ENCODE assay signal across 22 cellular contexts in the genomic region with DNA sequence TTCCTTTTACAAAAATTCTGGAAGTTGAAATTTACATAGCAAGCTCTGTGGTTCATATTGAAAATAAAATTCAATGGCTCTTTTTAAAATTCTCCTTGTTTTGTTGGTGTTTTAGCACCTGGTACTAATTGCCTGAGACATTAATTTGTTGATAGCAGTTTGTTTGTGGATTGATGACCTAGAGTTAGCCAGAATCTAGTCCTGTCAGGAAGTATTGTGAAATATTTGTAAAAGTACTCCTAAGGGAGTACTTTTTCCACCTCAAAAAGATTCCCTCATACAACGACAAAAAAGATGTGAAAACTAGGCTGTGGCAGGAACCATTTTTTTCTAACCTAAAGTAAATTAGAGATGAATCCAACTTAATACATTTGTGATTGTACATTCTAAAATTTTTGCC.
DNase-seq lines count a peak whose midpoint lies in the region; ATAC-seq, FAIRE-seq and TF ChIP-seq lines count a peak whose summit lies in the region.
"Had no signal": no experiment of that assay in that cellular context is flagged by ENCODE, and none has a peak within 500 bp of the region (broad histone marks: within the 10 kb centered on the region; RNA-seq: fewer than 3 reads in every experiment).

No MANE protein-coding gene starts in this region.

- no peak overlapping the region for H3K18ac ChIP-seq in mesenchymal stem cell (ENCODE audit: low read depth in 1 of 2, low read length in 2 of 2)

- no peak overlapping the region for H2BK12ac ChIP-seq in mesenchymal stem cell (ENCODE audit: low read length in 2 of 2)

- POLR2A ChIA-PET in HepG2 (lab: Yijun Ruan, JAX): no interaction called here

- intact Hi-C loops in HepG2 (cut with micrococcal nuclease; ENCODE audit: unreplicated experiment): no loop called here
- intact Hi-C loops in right lobe of liver (cut with DNase I): no loop called here

- no TSS peak for BruUV-seq in HepG2 (replicated peaks; lab: Mats Ljungman, UMichigan)

- no peak overlapping the region for H3K14ac ChIP-seq in mesenchymal stem cell (ENCODE audit: low read length in 2 of 2)

- DNase-seq in HepG2 (ENCODE audit: low spot score): no peak
- DNase-seq in right lobe of liver: no peak
- peak; percentile 8 for DNase-seq in LHCN-M2 (ENCODE audit: low read depth)
- peak; percentile 6 for DNase-seq in mesenchymal stem cell
- no peak for DNase-seq in erythroblast (lab: John Stamatoyannopoulos, UW)
- DNase-seq in islet precursor cell: no peak
- DNase-seq: ACHN; C1 segment of cervical spinal cord; Calu3; CD4-positive, alpha-beta memory T cell; COR-L47; DMS53; DMS79 treated with DMSO at 0.1 percent for 48 hours; GF-D8; H9 had no signal

- no peak for TF ChIP-seq POLR2A in HepG2 (IDR thresholded peaks at IDR 0.05; ENCODE audit: insufficient read depth in 1 of 2, low read depth in 2 of 2, low read length in 2 of 2)
- TF ChIP-seq POLR2A in right lobe of liver (IDR thresholded peaks at IDR 0.05): no peak
- no peak for TF ChIP-seq POLR2A in erythroblast (IDR thresholded peaks at IDR 0.05; ENCODE audit: low read length)

- no peak for FAIRE-seq in HepG2 (lab: Jason Lieb, UNC)
- FAIRE-seq: GM12891, GM18507, GM19239 had no signal

- H3K27ac ChIP-seq in HepG2 (ENCODE audit: extremely low read length, insufficient read depth, low read length) (no peak overlapping the region), right lobe of liver (no peak overlapping the region), mesenchymal stem cell (ENCODE audit: low read length, poor library complexity, severe bottlenecking) (no peak overlapping the region)
- H3K27ac ChIP-seq: 22Rv1 had no signal

- no peak overlapping the region for H2BK5ac ChIP-seq in mesenchymal stem cell (ENCODE audit: low read depth, low read length, poor library complexity, severe bottlenecking)

- in situ Hi-C loops in HepG2 (cut with HindIII; ENCODE audit: extremely low pct_ligation_motif_present, low pct_unique_long_range_greater_than_20kb): no loop called here

- no peak overlapping the region for H3K9ac ChIP-seq in HepG2 (ENCODE audit: insufficient read depth, low read depth, low read length)
- no peak overlapping the region for H3K9ac ChIP-seq in mesenchymal stem cell (ENCODE audit: low read length)

- 0% methylated on average over 1 of the region's 1 CpG for WGBS in HepG2 (ENCODE audit: low lambda C conversion rate)
- 29% methylated on average over 1 of the region's 1 CpG for WGBS in right lobe of liver (ENCODE audit: insufficient coverage, low coverage, low lambda C conversion rate, missing lambda C conversion rate)
- WGBS in mesenchymal stem cell: no CpG with 5 or more reads among the region's 1 CpG

- no peaks in the 10 kb centered on the region for H3K36me3 ChIP-seq in HepG2 (replicated peaks in 1 of 2; ENCODE audit: control insufficient read depth in 1 of 2, insufficient read depth in 2 of 2, low read length in 2 of 2)
- no peaks in the 10 kb centered on the region for H3K36me3 ChIP-seq in right lobe of liver
- no peaks in the 10 kb centered on the region for H3K36me3 ChIP-seq in mesenchymal stem cell (ENCODE audit: control insufficient read depth in 1 of 2, insufficient read depth in 2 of 2, low read depth in 1 of 2, low read length in 2 of 2)

- H3K4me1 ChIP-seq in HepG2 (ENCODE audit: insufficient read depth, low read length): no peaks in the 10 kb centered on the region
- no peaks in the 10 kb centered on the region for H3K4me1 ChIP-seq in right lobe of liver
- no peaks in the 10 kb centered on the region for H3K4me1 ChIP-seq in mesenchymal stem cell (ENCODE audit: control insufficient read depth, insufficient read depth, low read depth, low read length)

- H3K4me2 ChIP-seq in HepG2 (ENCODE audit: low read depth, low read length) (no peak overlapping the region), mesenchymal stem cell (ENCODE audit: low read length, poor library complexity, severe bottlenecking) (no peak overlapping the region)
- H3K4me2 ChIP-seq: GM23338 had no signal

- CTCF ChIA-PET in HepG2 (lab: Yijun Ruan, JAX; ENCODE audit: low intra/inter-chr PET ratio, low total read pairs): no interaction called here

- no peak overlapping the region for H2AK5ac ChIP-seq in mesenchymal stem cell (ENCODE audit: low read length, severe bottlenecking)

- H2BK120ac ChIP-seq in mesenchymal stem cell (ENCODE audit: low read depth, low read length): no peak overlapping the region

- TF ChIP-seq RAD21 in HepG2 (CRISPR knock-in tag; IDR thresholded peaks at IDR 0.05): no peak

- TF ChIP-seq CTCF in HepG2 (CRISPR knock-in tag; IDR thresholded peaks at IDR 0.05) (no peak), right lobe of liver (IDR thresholded peaks at IDR 0.05) (no peak)

- H3K23ac ChIP-seq in mesenchymal stem cell (ENCODE audit: low read length in 2 of 2): no peak overlapping the region

- no peaks in the 10 kb centered on the region for H3K79me1 ChIP-seq in mesenchymal stem cell (replicated peaks; ENCODE audit: low read length, poor library complexity, severe bottlenecking)

- ATAC-seq in HepG2 (no peak), right lobe of liver (no peak), GM18511 (IDR thresholded peaks at IDR 0.05; ENCODE audit: unreplicated experiment) (no peak)
- ATAC-seq: GM23338, HCT116 had no signal

- H4K20me1 ChIP-seq in HepG2 (ENCODE audit: insufficient read depth, low read length): no peaks in the 10 kb centered on the region

- H3K4ac ChIP-seq in mesenchymal stem cell (ENCODE audit: low read depth in 1 of 2, low read length in 2 of 2): no peak overlapping the region

- no peaks in the 10 kb centered on the region for H3K79me2 ChIP-seq in HepG2 (ENCODE audit: insufficient read depth, low read length)

- H2AFZ ChIP-seq in HepG2 (ENCODE audit: low read length): no peak overlapping the region
- H2AFZ ChIP-seq in mesenchymal stem cell (ENCODE audit: low read depth, low read length): no peak overlapping the region
- H2AFZ ChIP-seq: GM23338 had no signal

- H2BK15ac ChIP-seq in mesenchymal stem cell (ENCODE audit: low read depth, poor library complexity, severe bottlenecking): no peak overlapping the region

- H3K27me3 ChIP-seq in HepG2 (ENCODE audit: control insufficient read depth in 1 of 2, insufficient read depth in 2 of 2, low read length in 2 of 2) (no peaks in the 10 kb centered on the region), right lobe of liver (no peaks in the 10 kb centered on the region), mesenchymal stem cell (ENCODE audit: control insufficient read depth in 1 of 2, insufficient read depth in 1 of 2, low read length in 2 of 2) (no peaks in the 10 kb centered on the region)

- H3K9me3 ChIP-seq in HepG2 (ENCODE audit: low read length) (no peaks in the 10 kb centered on the region), right lobe of liver (no peaks in the 10 kb centered on the region), mesenchymal stem cell (ENCODE audit: control insufficient read depth, low read length) (no peaks in the 10 kb centered on the region)

- no peak overlapping the region for H4K91ac ChIP-seq in mesenchymal stem cell (ENCODE audit: low read length)

- H3K4me3 ChIP-seq in HepG2 (replicated peaks in 1 of 3; ENCODE audit: insufficient read depth in 1 of 3, low read depth in 2 of 3, low read length in 3 of 3) (no peak overlapping the region), right lobe of liver (no peak overlapping the region), mesenchymal stem cell (ENCODE audit: insufficient read depth in 1 of 2, low read depth in 1 of 2, low read length in 2 of 2) (no peak overlapping the region)
- H3K4me3 ChIP-seq: GM23338 had no signal

- H4K8ac ChIP-seq in mesenchymal stem cell (ENCODE audit: low read length): no peak overlapping the region

- TF ChIP-seq EP300 in HepG2 (IDR thresholded peaks at IDR 0.05; ENCODE audit: low read depth in 2 of 2, low read length in 2 of 2) (no peak), HepG2 (CRISPR knock-in tag; IDR thresholded peaks at IDR 0.05; ENCODE audit: borderline replicate concordance) (no peak)

TF ChIP-seq in HepG2, 621 proteins besides CTCF, POLR2A, EP300 and RAD21:
- no peak for TF ChIP-seq ATRX (CRISPR knock-in tag; IDR thresholded peaks at IDR 0.05; ENCODE audit: borderline replicate concordance)
- TF ChIP-seq CEBPB (IDR thresholded peaks at IDR 0.05; ENCODE audit: borderline replicate concordance, low read depth, low read length): peak; percentile 38; the same call in 1 of the 2 replicates
- no peak for TF ChIP-seq POLR2AphosphoS5 (IDR thresholded peaks at IDR 0.05; ENCODE audit: low read depth, low read length)
- TF ChIP-seq, protein P1, sequence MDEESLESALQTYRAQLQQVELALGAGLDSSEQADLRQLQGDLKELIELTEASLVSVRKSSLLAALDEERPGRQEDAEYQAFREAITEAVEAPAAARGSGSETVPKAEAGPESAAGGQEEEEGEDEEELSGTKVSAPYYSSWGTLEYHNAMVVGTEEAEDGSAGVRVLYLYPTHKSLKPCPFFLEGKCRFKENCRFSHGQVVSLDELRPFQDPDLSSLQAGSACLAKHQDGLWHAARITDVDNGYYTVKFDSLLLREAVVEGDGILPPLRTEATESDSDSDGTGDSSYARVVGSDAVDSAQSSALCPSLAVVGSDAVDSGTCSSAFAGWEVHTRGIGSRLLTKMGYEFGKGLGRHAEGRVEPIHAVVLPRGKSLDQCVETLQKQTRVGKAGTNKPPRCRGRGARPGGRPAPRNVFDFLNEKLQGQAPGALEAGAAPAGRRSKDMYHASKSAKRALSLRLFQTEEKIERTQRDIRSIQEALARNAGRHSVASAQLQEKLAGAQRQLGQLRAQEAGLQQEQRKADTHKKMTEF (CRISPR knock-in tag; IDR thresholded peaks at IDR 0.05): no peak
- TF ChIP-seq SP140L (CRISPR knock-in tag; IDR thresholded peaks at IDR 0.05; ENCODE audit: borderline replicate concordance): no peak

Comparison
In these comparisons a context has a peak if more than half of its experiments do, and no peak if none do; other contexts are left out.
1. DNase-seq: peak in LHCN-M2 (single experiment) and mesenchymal stem cell (single experiment); none in HepG2 (single experiment), right lobe of liver (0 of 3), erythroblast (0 of 2) and islet precursor cell (single experiment).